Comparison of ENCODE assay signal across 10 cellular contexts in genomic region chr2:38835990-38836389, GRCh38. TPM values are rescaled to one million over a fixed set of nuclear protein-coding genes. Genes with fewer than 3 reads are reported as not detected.
DNase-seq lines count a peak whose midpoint lies in the region; ATAC-seq and TF ChIP-seq lines count a peak whose summit lies in the region.
"Had no signal": no experiment of that assay in that cellular context is flagged by ENCODE, and none has a peak within 500 bp of the region (broad histone marks: within the 10 kb centered on the region; RNA-seq: fewer than 3 reads in every experiment).

No MANE protein-coding gene starts in this region.

- H3K9me3 ChIP-seq in lower lobe of right lung (no peaks in the 10 kb centered on the region), hepatocyte (ENCODE audit: low read depth) (no peaks in the 10 kb centered on the region)

- H3K9me2 ChIP-seq in hepatocyte (replicated peaks; ENCODE audit: insufficient read depth) = no peaks in the 10 kb centered on the region

- no peaks in the 10 kb centered on the region for H3K79me2 ChIP-seq in hepatocyte

- 91% methylated on average over 3 of the region's 3 CpGs for WGBS in hepatocyte (ENCODE audit: low lambda C conversion rate, missing lambda C conversion rate)

- no peak overlapping the region for H3K4me3 Mint-ChIP-seq in endothelial cell (ENCODE audit: unreplicated experiment)
- H3K4me3 Mint-ChIP-seq: stimulated activated naive CD8-positive, alpha-beta T cell treated with anti-CD3 and anti-CD28 coated beads, Interleukin-15, Interleukin-2, amounts not matched to agents 100 ng/mL and 50 ng/mL, for 24 hours had no signal

- no peak overlapping the region for H3K4me3 ChIP-seq in lower lobe of right lung
- no peak overlapping the region for H3K4me3 ChIP-seq in hepatocyte

- H3K36me3 ChIP-seq in lower lobe of right lung (peaks cover 64% of the 10 kb centered on the region), hepatocyte (replicated peaks; ENCODE audit: insufficient read depth, low read depth) (no peaks in the 10 kb centered on the region)

- ATAC-seq in GM18520 (IDR thresholded peaks at IDR 0.05; ENCODE audit: unreplicated experiment) (peak; percentile 68), GM21619 (IDR thresholded peaks at IDR 0.05; ENCODE audit: unreplicated experiment) (peak; percentile 94), HG03432 (IDR thresholded peaks at IDR 0.05; ENCODE audit: unreplicated experiment) (peak; percentile 97), lower lobe of right lung (peak; percentile 72 to 85)

- no peak overlapping the region for H2AFZ ChIP-seq in hepatocyte

- H3K4me1 ChIP-seq in lower lobe of right lung = no peaks in the 10 kb centered on the region
- no peaks in the 10 kb centered on the region for H3K4me1 ChIP-seq in hepatocyte (ENCODE audit: insufficient read depth)

- H3K36me3 Mint-ChIP-seq in endothelial cell (ENCODE audit: low read depth, unreplicated experiment) = peaks cover 4% of the 10 kb centered on the region

- no peaks in the 10 kb centered on the region for H3K27me3 ChIP-seq in lower lobe of right lung (ENCODE audit: low read depth)
- H3K27me3 ChIP-seq in hepatocyte = no peaks in the 10 kb centered on the region

- no peaks in the 10 kb centered on the region for H3K4me1 Mint-ChIP-seq in endothelial cell (ENCODE audit: unreplicated experiment)

- no peak for TF ChIP-seq CTCF in lower lobe of right lung (IDR thresholded peaks at IDR 0.05)
- no peak for TF ChIP-seq CTCF in hepatocyte (IDR thresholded peaks at IDR 0.05; ENCODE audit: poor library complexity)
- no peak for TF ChIP-seq CTCF in endothelial cell (IDR thresholded peaks at IDR 0.05; ENCODE audit: unreplicated experiment)

- no peaks in the 10 kb centered on the region for H3K9me3 Mint-ChIP-seq in endothelial cell (ENCODE audit: unreplicated experiment)
- H3K9me3 Mint-ChIP-seq: stimulated activated naive CD8-positive, alpha-beta T cell treated with anti-CD3 and anti-CD28 coated beads, Interleukin-15, Interleukin-2, amounts not matched to agents 100 ng/mL and 50 ng/mL, for 24 hours had no signal

- no peaks in the 10 kb centered on the region for H4K20me1 ChIP-seq in hepatocyte (ENCODE audit: insufficient read depth, poor library complexity, severe bottlenecking)

- H3K4me2 ChIP-seq in hepatocyte = no peak overlapping the region

- DNase-seq in lower lobe of right lung = no peak
- no peak for DNase-seq in activated CD4-positive, CD25-positive, alpha-beta regulatory T cell (lab: John Stamatoyannopoulos, UW)
- no peak for DNase-seq in hepatocyte (ENCODE audit: low spot score)
- DNase-seq in endothelial cell (ENCODE audit: low spot score) = no peak
- no peak for DNase-seq in D341Med (ENCODE audit: low spot score)
- DNase-seq: activated CD8-positive, alpha-beta memory T cell treated with anti-CD3 and anti-CD28 coated beads, Interleukin-2, amount 50 U/mL, for 48 hours had no signal

- intact Hi-C loops in lower lobe of right lung (cut with DNase I) = no loop called here

- no peak overlapping the region for H3K27ac Mint-ChIP-seq in endothelial cell (ENCODE audit: unreplicated experiment)
- H3K27ac Mint-ChIP-seq: stimulated activated naive CD8-positive, alpha-beta T cell treated with anti-CD3 and anti-CD28 coated beads, Interleukin-15, Interleukin-2, amounts not matched to agents 100 ng/mL and 50 ng/mL, for 24 hours had no signal

- H3K27ac ChIP-seq in lower lobe of right lung (no peak overlapping the region), hepatocyte (no peak overlapping the region)

- H3K27me3 Mint-ChIP-seq in endothelial cell (ENCODE audit: unreplicated experiment) = no peaks in the 10 kb centered on the region
- H3K27me3 Mint-ChIP-seq: stimulated activated naive CD8-positive, alpha-beta T cell treated with anti-CD3 and anti-CD28 coated beads, Interleukin-15, Interleukin-2, amounts not matched to agents 100 ng/mL and 50 ng/mL, for 24 hours had no signal

RNA-seq across cellular contexts. Expression of gene DHX57, which starts 39.7 kb away (rescaled TPM):
- total RNA-seq in lower lobe of right lung (15.5 TPM), hepatocyte (16.1 and 19.4 TPM in 2 replicates), endothelial cell (ENCODE audit: unreplicated experiment) (27.0 TPM)
- polyA plus RNA-seq in hepatocyte = 7.0 and 7.8 TPM in 2 replicates

RNA-seq across cellular contexts. Expression of gene MORN2, which starts 39.8 kb away (rescaled TPM):
- total RNA-seq in lower lobe of right lung = 18.4 TPM
- 19.3 and 24.6 TPM in 2 replicates for total RNA-seq in hepatocyte
- 20.3 and 26.4 TPM in 2 replicates for polyA plus RNA-seq in hepatocyte
- total RNA-seq in endothelial cell (ENCODE audit: unreplicated experiment) = 11.3 TPM

RNA-seq across cellular contexts. Expression of gene ARHGEF33, which starts 53.7 kb away (rescaled TPM):
- total RNA-seq in lower lobe of right lung (1.5 TPM), hepatocyte (0.12 and 0.27 TPM in 2 replicates), endothelial cell (ENCODE audit: unreplicated experiment) (0.69 TPM)
- 0.31 and 0.62 TPM in 2 replicates for polyA plus RNA-seq in hepatocyte

RNA-seq across cellular contexts. Expression of gene GEMIN6, which starts 58.0 kb away (rescaled TPM):
- total RNA-seq in lower lobe of right lung (11.1 TPM), hepatocyte (12.6 and 15.7 TPM in 2 replicates), endothelial cell (ENCODE audit: unreplicated experiment) (9.5 TPM)
- polyA plus RNA-seq in hepatocyte = 13.4 and 16.2 TPM in 2 replicates
